9 cellular contexts compared by ENCODE assay signal in the genomic region with DNA sequence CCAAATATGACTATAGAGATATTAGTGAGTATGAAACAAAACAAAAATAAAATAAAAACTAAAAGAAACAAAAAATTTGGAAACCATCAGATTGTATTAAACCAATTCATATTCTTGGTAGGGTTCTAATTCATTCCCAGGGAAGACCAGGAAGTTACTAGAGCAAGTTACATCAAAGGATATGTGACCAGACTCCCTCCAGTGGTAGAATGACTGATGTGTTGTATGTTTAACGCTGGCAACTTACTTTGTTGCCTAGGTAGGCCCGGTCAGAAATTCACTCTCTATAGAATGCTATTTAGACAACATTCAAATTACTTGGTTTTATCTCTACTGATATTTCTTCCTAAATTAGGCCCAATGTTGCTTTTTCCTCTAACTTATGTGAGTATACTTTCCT. TPM values are rescaled to one million over a fixed set of nuclear protein-coding genes. Genes with fewer than 3 reads are reported as not detected.
DNase-seq lines count a peak whose midpoint lies in the region; ATAC-seq, FAIRE-seq and TF ChIP-seq lines count a peak whose summit lies in the region.
"Had no signal": no experiment of that assay in that cellular context is flagged by ENCODE, and none has a peak within 500 bp of the region (broad histone marks: within the 10 kb centered on the region; RNA-seq: fewer than 3 reads in every experiment).

No MANE protein-coding gene starts in this region.

- intact Hi-C loops in activated CD4-positive, alpha-beta T cell treated with anti-CD3 and anti-CD28 coated beads, Interleukin-2, amount 10 ng/mL, durations not matched to agents 24 days and 14 days (cut with micrococcal nuclease), result no loop called here
- intact Hi-C loops in lower lobe of right lung (cut with DNase I), result no loop called here

- H3K27me3 Mint-ChIP-seq in activated CD4-positive, alpha-beta T cell treated with anti-CD3 and anti-CD28 coated beads, Interleukin-2, amount 10 ng/mL, durations not matched to agents 24 days and 14 days, result peaks cover 9% of the 10 kb centered on the region

- WGBS in small intestine, 3 donors, result 5 to 15% (median 13%) methylated on average over 2 of the region's 2 CpGs

- no peaks in the 10 kb centered on the region for H3K9me3 ChIP-seq in SJCRH30 (replicated peaks)
- H3K9me3 ChIP-seq in small intestine (ENCODE audit: control insufficient read depth, low read depth), result no peaks in the 10 kb centered on the region
- H3K9me3 ChIP-seq in lower lobe of right lung, result no peaks in the 10 kb centered on the region

- H3K4me1 ChIP-seq in SJCRH30 (no peaks in the 10 kb centered on the region), small intestine (ENCODE audit: control insufficient read depth in 2 of 2, insufficient read depth in 1 of 2, low read depth in 1 of 2, low read length in 1 of 2) (no peaks in the 10 kb centered on the region), lower lobe of right lung (peaks cover 4% of the 10 kb centered on the region)

- no peak for TF ChIP-seq CTCF in lower lobe of right lung (IDR thresholded peaks at IDR 0.05)

- H3K27me3 ChIP-seq in SJCRH30 (no peaks in the 10 kb centered on the region), small intestine (ENCODE audit: control insufficient read depth in 2 of 2, insufficient read depth in 2 of 2, low read length in 2 of 2) (peaks cover 0 to 3% of the 10 kb centered on the region in 2 donors), lower lobe of right lung (ENCODE audit: low read depth) (peaks cover 11% of the 10 kb centered on the region)

- in situ Hi-C loops in ACHN (cut with HindIII; ENCODE audit: low pct_ligation_motif_present, low pct_unique_long_range_greater_than_20kb, low sequenced_read_pairs), result no loop called here

- H3K4me1 Mint-ChIP-seq in activated CD4-positive, alpha-beta T cell treated with anti-CD3 and anti-CD28 coated beads, Interleukin-2, amount 10 ng/mL, durations not matched to agents 24 days and 14 days, result peaks cover 2% of the 10 kb centered on the region

- ATAC-seq in GM18511 (IDR thresholded peaks at IDR 0.05; ENCODE audit: unreplicated experiment), result peak; percentile 77
- no peak for ATAC-seq in lower lobe of right lung

- no peaks in the 10 kb centered on the region for H3K9me3 Mint-ChIP-seq in activated CD4-positive, alpha-beta T cell treated with anti-CD3 and anti-CD28 coated beads, Interleukin-2, amount 10 ng/mL, durations not matched to agents 24 days and 14 days

- peak; percentile 51 for TF ChIP-seq RAD21 in Ishikawa (IDR thresholded peaks at IDR 0.05; ENCODE audit: low read depth)

- H3K36me3 ChIP-seq in SJCRH30, result no peaks in the 10 kb centered on the region
- H3K36me3 ChIP-seq in small intestine (ENCODE audit: control insufficient read depth in 2 of 2, insufficient read depth in 2 of 2, low read length in 2 of 2), result no peaks in the 10 kb centered on the region
- H3K36me3 ChIP-seq in lower lobe of right lung, result no peaks in the 10 kb centered on the region

- FAIRE-seq in small intestine (lab: Jason Lieb, UNC), result peak; percentile 88

- TF ChIP-seq EP300 in Ishikawa (IDR thresholded peaks at IDR 0.05; ENCODE audit: borderline replicate concordance), result no peak

- no peak overlapping the region for H3K4me3 ChIP-seq in SJCRH30
- no peak overlapping the region for H3K4me3 ChIP-seq in small intestine (ENCODE audit: low read depth in 1 of 2, low read length in 2 of 2)
- no peak overlapping the region for H3K4me3 ChIP-seq in lower lobe of right lung

- H3K36me3 Mint-ChIP-seq in activated CD4-positive, alpha-beta T cell treated with anti-CD3 and anti-CD28 coated beads, Interleukin-2, amount 10 ng/mL, durations not matched to agents 24 days and 14 days (ENCODE audit: low read depth), result no peaks in the 10 kb centered on the region

- no peak overlapping the region for H3K27ac Mint-ChIP-seq in activated CD4-positive, alpha-beta T cell treated with anti-CD3 and anti-CD28 coated beads, Interleukin-2, amount 10 ng/mL, durations not matched to agents 24 days and 14 days

- peak; percentile 77 for DNase-seq in ACHN
- DNase-seq in SJCRH30, result peak; percentile 5 to 57
- DNase-seq in globus pallidus (ENCODE audit: low spot score), result peak; percentile 87
- peak; percentile 82 for DNase-seq in small intestine
- DNase-seq in activated CD4-positive, alpha-beta T cell treated with anti-CD3 and anti-CD28 coated beads, Interleukin-2, amount 10 ng/mL, durations not matched to agents 24 days and 14 days, result no peak
- DNase-seq in lower lobe of right lung, result no peak

- no peak overlapping the region for H3K4me3 Mint-ChIP-seq in activated CD4-positive, alpha-beta T cell treated with anti-CD3 and anti-CD28 coated beads, Interleukin-2, amount 10 ng/mL, durations not matched to agents 24 days and 14 days

- H3K27ac ChIP-seq in SJCRH30 (no peak overlapping the region), small intestine (ENCODE audit: low read depth in 1 of 2, low read length in 1 of 2) (no peak overlapping the region), lower lobe of right lung (no peak overlapping the region)

TF ChIP-seq in Ishikawa, 13 proteins besides CTCF, POLR2A, EP300 and RAD21:
- TF ChIP-seq, protein P1, sequence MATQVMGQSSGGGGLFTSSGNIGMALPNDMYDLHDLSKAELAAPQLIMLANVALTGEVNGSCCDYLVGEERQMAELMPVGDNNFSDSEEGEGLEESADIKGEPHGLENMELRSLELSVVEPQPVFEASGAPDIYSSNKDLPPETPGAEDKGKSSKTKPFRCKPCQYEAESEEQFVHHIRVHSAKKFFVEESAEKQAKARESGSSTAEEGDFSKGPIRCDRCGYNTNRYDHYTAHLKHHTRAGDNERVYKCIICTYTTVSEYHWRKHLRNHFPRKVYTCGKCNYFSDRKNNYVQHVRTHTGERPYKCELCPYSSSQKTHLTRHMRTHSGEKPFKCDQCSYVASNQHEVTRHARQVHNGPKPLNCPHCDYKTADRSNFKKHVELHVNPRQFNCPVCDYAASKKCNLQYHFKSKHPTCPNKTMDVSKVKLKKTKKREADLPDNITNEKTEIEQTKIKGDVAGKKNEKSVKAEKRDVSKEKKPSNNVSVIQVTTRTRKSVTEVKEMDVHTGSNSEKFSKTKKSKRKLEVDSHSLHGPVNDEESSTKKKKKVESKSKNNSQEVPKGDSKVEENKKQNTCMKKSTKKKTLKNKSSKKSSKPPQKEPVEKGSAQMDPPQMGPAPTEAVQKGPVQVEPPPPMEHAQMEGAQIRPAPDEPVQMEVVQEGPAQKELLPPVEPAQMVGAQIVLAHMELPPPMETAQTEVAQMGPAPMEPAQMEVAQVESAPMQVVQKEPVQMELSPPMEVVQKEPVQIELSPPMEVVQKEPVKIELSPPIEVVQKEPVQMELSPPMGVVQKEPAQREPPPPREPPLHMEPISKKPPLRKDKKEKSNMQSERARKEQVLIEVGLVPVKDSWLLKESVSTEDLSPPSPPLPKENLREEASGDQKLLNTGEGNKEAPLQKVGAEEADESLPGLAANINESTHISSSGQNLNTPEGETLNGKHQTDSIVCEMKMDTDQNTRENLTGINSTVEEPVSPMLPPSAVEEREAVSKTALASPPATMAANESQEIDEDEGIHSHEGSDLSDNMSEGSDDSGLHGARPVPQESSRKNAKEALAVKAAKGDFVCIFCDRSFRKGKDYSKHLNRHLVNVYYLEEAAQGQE (IDR thresholded peaks at IDR 0.05; ENCODE audit: low read depth), result no peak
- TF ChIP-seq CEBPB (IDR thresholded peaks at IDR 0.05) (no peak), EGR1 (IDR thresholded peaks at IDR 0.05) (no peak), FOXM1 (IDR thresholded peaks at IDR 0.05; ENCODE audit: borderline replicate concordance, low read depth) (no peak), TEAD4 (IDR thresholded peaks at IDR 0.05) (no peak), YY1 (IDR thresholded peaks at IDR 0.05; ENCODE audit: low read depth) (no peak), TAF1 (IDR thresholded peaks at IDR 0.05; ENCODE audit: low read depth) (no peak), NFIC (IDR thresholded peaks at IDR 0.05) (no peak), CREB1 (IDR thresholded peaks at IDR 0.05; ENCODE audit: low read depth) (no peak), TCF12 (IDR thresholded peaks at IDR 0.05; ENCODE audit: low read depth) (no peak), ZBTB7A (IDR thresholded peaks at IDR 0.05; ENCODE audit: low read depth) (no peak)
- TF ChIP-seq, protein P2, sequence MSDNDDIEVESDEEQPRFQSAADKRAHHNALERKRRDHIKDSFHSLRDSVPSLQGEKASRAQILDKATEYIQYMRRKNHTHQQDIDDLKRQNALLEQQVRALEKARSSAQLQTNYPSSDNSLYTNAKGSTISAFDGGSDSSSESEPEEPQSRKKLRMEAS (IDR thresholded peaks at IDR 0.05), result no peak
- TF ChIP-seq, protein P3, sequence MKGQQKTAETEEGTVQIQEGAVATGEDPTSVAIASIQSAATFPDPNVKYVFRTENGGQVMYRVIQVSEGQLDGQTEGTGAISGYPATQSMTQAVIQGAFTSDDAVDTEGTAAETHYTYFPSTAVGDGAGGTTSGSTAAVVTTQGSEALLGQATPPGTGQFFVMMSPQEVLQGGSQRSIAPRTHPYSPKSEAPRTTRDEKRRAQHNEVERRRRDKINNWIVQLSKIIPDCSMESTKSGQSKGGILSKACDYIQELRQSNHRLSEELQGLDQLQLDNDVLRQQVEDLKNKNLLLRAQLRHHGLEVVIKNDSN (IDR thresholded peaks at IDR 0.05), result no peak

RNA-seq across cellular contexts. Expression of a gene that starts 5.2 kb away (rescaled TPM):
- 0.04 TPM in 1 of 2 replicates, not detected in the other for total RNA-seq in SJCRH30 (2014; rRNA removed; shearing (Covaris generic))
- polyA plus RNA-seq in small intestine, result 10 to 100 TPM in 2 of 3 donors, 1 to 10 TPM in 1; 7.0 to 19.7 (median 12.1) TPM
- not detected in 2 replicates for total RNA-seq in activated CD4-positive, alpha-beta T cell treated with anti-CD3 and anti-CD28 coated beads, Interleukin-2, amount 10 ng/mL, durations not matched to agents 24 days and 14 days
- total RNA-seq in lower lobe of right lung, result not detected
- total RNA-seq: dermis microvascular lymphatic vessel endothelial cell had no signal

Comparison
In these comparisons a context has a peak if more than half of its experiments do, and no peak if none do; other contexts are left out.
1. DNase-seq: peak in ACHN (single experiment), SJCRH30 (2 of 2), globus pallidus (single experiment) and small intestine (single experiment); none in activated CD4-positive, alpha-beta T cell treated with anti-CD3 and anti-CD28 coated beads, Interleukin-2, amount 10 ng/mL, durations not matched to agents 24 days and 14 days (single experiment) and lower lobe of right lung (single experiment).